26 cellular contexts compared by ENCODE assay signal in the genomic region with DNA sequence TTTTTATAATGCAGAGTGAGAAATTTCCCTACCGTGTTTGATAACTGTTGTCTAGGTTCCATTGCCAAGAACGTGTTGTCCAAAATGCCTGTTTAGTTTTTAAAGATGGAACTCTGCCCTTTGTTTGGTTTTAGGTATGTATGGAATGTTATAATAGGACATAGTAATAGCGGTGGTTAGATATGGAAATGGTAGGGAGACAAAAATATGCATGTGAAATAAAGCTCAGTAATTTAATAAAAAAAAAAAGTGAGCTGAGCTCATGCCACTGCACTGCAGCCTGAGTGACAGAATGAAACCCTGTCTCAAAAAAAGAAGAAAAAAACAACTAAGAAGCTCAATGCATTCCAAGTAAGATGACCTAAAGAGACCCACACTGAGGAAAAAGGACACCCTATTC.
"Had no signal": no experiment of that assay in that cellular context is flagged by ENCODE, and none has a peak within 500 bp of the region (broad histone marks: within the 10 kb centered on the region; RNA-seq: fewer than 3 reads in every experiment).

No MANE protein-coding gene starts in this region.

- H3K4me1 Mint-ChIP-seq: activated naive CD4-positive, alpha-beta T cell treated with anti-CD3 and anti-CD28 coated beads, Interleukin-2, amount 50 U/mL, for 24 hours had no signal

- H3K9me3 ChIP-seq: Peyer's patch, SJCRH30 had no signal

- H3K27me3 ChIP-seq: Peyer's patch, SJCRH30 had no signal

- H3K36me3 Mint-ChIP-seq: activated naive CD4-positive, alpha-beta T cell treated with anti-CD3 and anti-CD28 coated beads, Interleukin-2, amount 50 U/mL, for 24 hours had no signal

- H3K4me3 Mint-ChIP-seq: activated CD8-positive, alpha-beta T cell treated with anti-CD3 and anti-CD28 coated beads, Interleukin-2, amount 10 ng/mL, durations not matched to agents 7 days and 5 days; activated naive CD4-positive, alpha-beta T cell treated with anti-CD3 and anti-CD28 coated beads, Interleukin-2, amount 50 U/mL, for 24 hours; T-helper 1 cell treated with Interleukin-12 subunit alpha and Interleukin-12 subunit beta and Interleukin-4 antibody, amounts not matched to agents 30 μg/mL and 1 μg/mL, for 36 hours; WTC11 had no signal

- H3K27ac Mint-ChIP-seq: activated CD8-positive, alpha-beta T cell treated with anti-CD3 and anti-CD28 coated beads, Interleukin-2, amount 10 ng/mL, durations not matched to agents 7 days and 5 days; activated naive CD4-positive, alpha-beta T cell treated with anti-CD3 and anti-CD28 coated beads, Interleukin-2, amount 50 U/mL, for 24 hours; T-helper 1 cell treated with Interleukin-12 subunit alpha and Interleukin-12 subunit beta and Interleukin-4 antibody, amounts not matched to agents 30 μg/mL and 1 μg/mL, for 36 hours; WTC11 had no signal

- H3K4me3 ChIP-seq: Peyer's patch, SJCRH30 had no signal

- FAIRE-seq: bronchial epithelial cell had no signal

- H3K27ac ChIP-seq: Peyer's patch, RWPE1, SJCRH30 had no signal

- H3K9me3 Mint-ChIP-seq: activated naive CD4-positive, alpha-beta T cell treated with anti-CD3 and anti-CD28 coated beads, Interleukin-2, amount 50 U/mL, for 24 hours had no signal

- H3K4me1 ChIP-seq: Peyer's patch, SJCRH30 had no signal

- DNase-seq: activated CD4-positive, alpha-beta T cell treated with anti-CD3 and anti-CD28 coated beads for 48 hours; activated CD4-positive, alpha-beta T cell treated with anti-CD3 and anti-CD28 coated beads, Interleukin-2, amount 50 U/mL, for 4 hours; activated CD4-positive, CD25-positive, alpha-beta regulatory T cell treated with anti-CD3 and anti-CD28 coated beads, Interleukin-2, amount 50 U/mL, for 72 hours; activated CD8-positive, alpha-beta memory T cell treated with anti-CD3 and anti-CD28 coated beads, Interleukin-2, amount 50 U/mL, for 48 hours; activated CD8-positive, alpha-beta T cell treated with anti-CD3 and anti-CD28 coated beads, Interleukin-2, amount 10 ng/mL, durations not matched to agents 7 days and 5 days; activated effector memory CD4-positive, alpha-beta T cell treated with Interleukin-2 at 50 U/mL for 16 hours; activated naive CD4-positive, alpha-beta T cell; activated T-cell treated with anti-CD3 and anti-CD28 coated beads, Interleukin-2, amount 50 U/mL, for 1 hour; amniotic stem cell; KG1; NCI-H1048; NCI-H146; NCI-H187 treated with DMSO at 0.1 percent for 48 hours; NCI-H2081 treated with DMSO at 0.1 percent for 48 hours; NCI-H345; NCI-H510A; NCI-H82; OCI-M1; Peyer's patch; Right ventricle myocardium superior; SJCRH30 had no signal

- H3K36me3 ChIP-seq: Peyer's patch, SJCRH30 had no signal
